8 cellular contexts compared by ENCODE assay signal in genomic region chr2:113895301-113895700, GRCh38. TPM values are rescaled to one million over a fixed set of nuclear protein-coding genes. Genes with fewer than 3 reads are reported as not detected.
DNase-seq lines count a peak whose midpoint lies in the region; ATAC-seq and TF ChIP-seq lines count a peak whose summit lies in the region.
"Had no signal": no experiment of that assay in that cellular context is flagged by ENCODE, and none has a peak within 500 bp of the region (broad histone marks: within the 10 kb centered on the region; RNA-seq: fewer than 3 reads in every experiment).

No MANE protein-coding gene starts in this region.

- peaks cover 0 to 15% of the 10 kb centered on the region in 2 experiments; a peak in 2 of 4 replicates for H3K79me1 ChIP-seq in IMR-90 (ENCODE audit: low read depth in 1 of 2, low read length in 2 of 2)

- H3K27ac Mint-ChIP-seq in activated naive CD8-positive, alpha-beta T cell, result peak overlapping the region; percentile 84
- H3K27ac Mint-ChIP-seq in naive thymus-derived CD8-positive, alpha-beta T cell, result peak overlapping the region in 7 of 10 donors; percentile 52 to 90 (median 59)

- in situ Hi-C loops in IMR-90 (cut with MboI; ENCODE audit: low sequenced_read_pairs), result no loop called here

- DNase-seq in IMR-90, result no peak
- DNase-seq in naive thymus-derived CD8-positive, alpha-beta T cell, result no peak
- DNase-seq in stimulated activated CD4-positive, alpha-beta T cell treated with anti-CD3 and anti-CD28 coated beads, Interleukin-2, amount 100 ng/mL, for 48 hours, result no peak
- DNase-seq in iPS-NIHi11 (ENCODE audit: low spot score), result no peak
- DNase-seq: GDM1 had no signal

- H3K4ac ChIP-seq in IMR-90 (ENCODE audit: low read depth, low read length), result no peak overlapping the region

- 0 out of 2 replicates have a peak overlapping the region, but pooled peaks have one; percentile 41 for H3K23ac ChIP-seq in IMR-90 (ENCODE audit: low read depth, low read length)

- no peak overlapping the region for H3K56ac ChIP-seq in IMR-90 (ENCODE audit: extremely low read depth, insufficient read depth, low read length)

- H3K27ac ChIP-seq in DOHH2 (ENCODE audit: low read depth, low read length) (no peak overlapping the region), IMR-90 (ENCODE audit: insufficient read depth, low read length) (no peak overlapping the region)

- dilution Hi-C loops in IMR-90 (cut with HindIII; ENCODE audit: low sequenced_read_pairs, unreplicated experiment), result no loop called here

- H3K79me2 ChIP-seq in DOHH2 (ENCODE audit: control insufficient read depth, low read length), result peaks cover 100% of the 10 kb centered on the region

- H4K20me1 ChIP-seq in DOHH2 (ENCODE audit: control insufficient read depth, insufficient read depth, low read depth, low read length) (peaks cover 52% of the 10 kb centered on the region), IMR-90 (ENCODE audit: insufficient read depth, low read length) (peaks cover 78% of the 10 kb centered on the region)

- H3K36me3 ChIP-seq in DOHH2 (ENCODE audit: control insufficient read depth, low read length), result peaks cover 89% of the 10 kb centered on the region
- peaks cover 7% of the 10 kb centered on the region for H3K36me3 ChIP-seq in IMR-90 (ENCODE audit: control insufficient read depth, insufficient read depth, low read length)

- ATAC-seq in IMR-90 (ENCODE audit: low read depth) (no peak), GM18520 (IDR thresholded peaks at IDR 0.05; ENCODE audit: unreplicated experiment) (no peak)
- ATAC-seq in naive thymus-derived CD8-positive, alpha-beta T cell, result no peak

- WGBS in IMR-90 (ENCODE audit: extremely low coverage in 2 of 2, insufficient read length in 1 of 2), 2 experiments, result no CpG with 5 or more reads among the region's 4 CpGs

- H3K4me2 ChIP-seq in DOHH2 (ENCODE audit: low read length), result peak overlapping the region; percentile 81
- peak overlapping the region; percentile 36; the same call in 1 of the 2 replicates for H3K4me2 ChIP-seq in IMR-90 (ENCODE audit: low read depth, low read length)

- H3K9me3 ChIP-seq in DOHH2 (ENCODE audit: control insufficient read depth, insufficient read depth, low read length) (no peaks in the 10 kb centered on the region), IMR-90 (ENCODE audit: control insufficient read depth, insufficient read depth, low read length) (no peaks in the 10 kb centered on the region)

- no peak overlapping the region for H2BK15ac ChIP-seq in IMR-90 (ENCODE audit: low read depth, low read length)

- no peak for TF ChIP-seq POLR2A in IMR-90 (IDR thresholded peaks at IDR 0.05; ENCODE audit: low read depth, low read length)

- no peaks in the 10 kb centered on the region for H3K27me3 ChIP-seq in DOHH2 (ENCODE audit: control insufficient read depth, low read length)
- no peaks in the 10 kb centered on the region for H3K27me3 ChIP-seq in IMR-90 (ENCODE audit: control insufficient read depth, insufficient read depth, low read length)

- H3K9me2 ChIP-seq in DOHH2 (replicated peaks; ENCODE audit: control insufficient read depth, low read length), result no peaks in the 10 kb centered on the region

- H2BK5ac ChIP-seq in IMR-90 (ENCODE audit: low read depth, low read length, poor library complexity, severe bottlenecking), result no peak overlapping the region

- BruUV-seq in IMR-90 (replicated peaks; lab: Mats Ljungman, UMichigan), result no TSS peak

- H3K9me1 ChIP-seq in IMR-90 (ENCODE audit: insufficient read depth, low read length), result peaks cover 12% of the 10 kb centered on the region

- peaks cover 9% of the 10 kb centered on the region for H3F3A ChIP-seq in DOHH2 (ENCODE audit: control insufficient read depth, insufficient read depth)

- H4K8ac ChIP-seq in IMR-90 (ENCODE audit: low read depth in 2 of 2, low read length in 2 of 2), result no peak overlapping the region

- POLR2A ChIA-PET in IMR-90 (lab: Charles Lee; ENCODE audit: unreplicated experiment), result interaction anchor here (0.7 kb wide), 1 partner anchor 39 kb away, joined by 3 read pairs; no protein-coding TSS in a partner anchor
- POLR2A ChIA-PET in naive thymus-derived CD8-positive, alpha-beta T cell (lab: Charles Lee), result interaction anchor here (0.6 to 2.9 kb wide), 3 partner anchors 9 to 139 kb away, joined by 3 to 18 read pairs (median 4); partner anchors contain the start of gene SLC35F5

- no peak overlapping the region for H3K9ac ChIP-seq in IMR-90 (ENCODE audit: low read depth, low read length)

- no peak overlapping the region for H2BK120ac ChIP-seq in IMR-90 (ENCODE audit: low read depth, low read length)

- intact Hi-C loops in IMR-90 (cut with micrococcal nuclease), result no loop called here

- no peak overlapping the region for H2AK9ac ChIP-seq in IMR-90 (replicated peaks; ENCODE audit: low read depth, low read length, poor library complexity)

- no peak for TF ChIP-seq RAD21 in IMR-90 (IDR thresholded peaks at IDR 0.05; ENCODE audit: low read length)

- TF ChIP-seq CTCF in DOHH2 (IDR thresholded peaks at IDR 0.05; ENCODE audit: low read depth, low read length, poor library complexity, severe bottlenecking) (no peak), IMR-90 (conservative IDR thresholded peaks at IDR 0.05; ENCODE audit: low read depth, low read length) (no peak)

- no peak overlapping the region for H4K91ac ChIP-seq in IMR-90 (ENCODE audit: insufficient read depth, low read depth, low read length)

- peaks cover 18% of the 10 kb centered on the region for H3K36me3 Mint-ChIP-seq in activated naive CD8-positive, alpha-beta T cell
- peaks cover 0 to 70% (median 10%) of the 10 kb centered on the region in 3 donors for H3K36me3 Mint-ChIP-seq in naive thymus-derived CD8-positive, alpha-beta T cell

- peaks cover 86% of the 10 kb centered on the region for H3K4me1 ChIP-seq in DOHH2 (ENCODE audit: control insufficient read depth, low read length)
- peaks cover 17% of the 10 kb centered on the region for H3K4me1 ChIP-seq in IMR-90 (ENCODE audit: control insufficient read depth, insufficient read depth, low read length)

- peaks cover 88% of the 10 kb centered on the region for H3K4me1 Mint-ChIP-seq in activated naive CD8-positive, alpha-beta T cell (ENCODE audit: low read depth)
- peaks cover 44 to 93% (median 87%) of the 10 kb centered on the region in 4 donors for H3K4me1 Mint-ChIP-seq in naive thymus-derived CD8-positive, alpha-beta T cell

- H2AFZ ChIP-seq in IMR-90 (replicated peaks; ENCODE audit: low read length, poor library complexity), result no peak overlapping the region

- no peak overlapping the region for H2AK5ac ChIP-seq in IMR-90 (ENCODE audit: low read depth, low read length)

- H3K4me3 Mint-ChIP-seq in activated naive CD8-positive, alpha-beta T cell, result peak overlapping the region; percentile 100
- peak overlapping the region; percentile 59 to 99 (median 86) for H3K4me3 Mint-ChIP-seq in naive thymus-derived CD8-positive, alpha-beta T cell

- no peaks in the 10 kb centered on the region for H3K27me3 Mint-ChIP-seq in activated naive CD8-positive, alpha-beta T cell
- H3K27me3 Mint-ChIP-seq in naive thymus-derived CD8-positive, alpha-beta T cell, result no peaks in the 10 kb centered on the region

- CTCF ChIA-PET in IMR-90 (lab: Yijun Ruan, JAX), result interaction anchor here (0.8 kb wide), 1 partner anchor 11 kb away, joined by 3 read pairs; no protein-coding TSS in a partner anchor

- no peak overlapping the region for H3K18ac ChIP-seq in IMR-90 (ENCODE audit: low read depth, low read length)

- no peak overlapping the region for H4K5ac ChIP-seq in IMR-90 (ENCODE audit: low read depth, low read length)

- no peak overlapping the region for H3K14ac ChIP-seq in IMR-90 (replicated peaks; ENCODE audit: low read depth, low read length)

- no peak overlapping the region for H2BK20ac ChIP-seq in IMR-90 (ENCODE audit: low read depth, low read length)

- no peaks in the 10 kb centered on the region for H3K9me3 Mint-ChIP-seq in activated naive CD8-positive, alpha-beta T cell (ENCODE audit: low read depth)
- H3K9me3 Mint-ChIP-seq in naive thymus-derived CD8-positive, alpha-beta T cell, result no peaks in the 10 kb centered on the region

- H3K4me3 ChIP-seq in DOHH2 (ENCODE audit: low read length), result peak overlapping the region; percentile 90
- H3K4me3 ChIP-seq in IMR-90 (ENCODE audit: insufficient read depth, low read depth, low read length), result no peak overlapping the region

TF ChIP-seq in IMR-90, 13 proteins besides CTCF, POLR2A, EP300 and RAD21:
- TF ChIP-seq RCOR1 (IDR thresholded peaks at IDR 0.05; ENCODE audit: insufficient replicate concordance, low read length) (no peak), BHLHE40 (IDR thresholded peaks at IDR 0.05; ENCODE audit: low read depth, low read length) (no peak), CHD1 (IDR thresholded peaks at IDR 0.05; ENCODE audit: low read depth, low read length) (no peak), SMC3 (IDR thresholded peaks at IDR 0.05; ENCODE audit: low read depth, low read length) (no peak), RFX5 (IDR thresholded peaks at IDR 0.05; ENCODE audit: low read depth, low read length) (no peak), MAFK (IDR thresholded peaks at IDR 0.05; ENCODE audit: low read depth, low read length) (no peak), MXI1 (IDR thresholded peaks at IDR 0.05; ENCODE audit: borderline replicate concordance, low read depth, low read length) (no peak), NFE2L2 (IDR thresholded peaks at IDR 0.05; ENCODE audit: low read depth, low read length) (no peak), ELK1 (IDR thresholded peaks at IDR 0.05; ENCODE audit: borderline replicate concordance, low read depth, low read length) (no peak), MAZ (IDR thresholded peaks at IDR 0.05; ENCODE audit: borderline replicate concordance, low read depth, low read length) (no peak)

RNA-seq across cellular contexts. Expression of gene ACTR3, which starts 5.4 kb away (rescaled TPM):
- total RNA-seq in IMR-90 (2012; rRNA removed), result 307 and 645 TPM in 2 replicates
- 201 and 246 TPM in 2 replicates for polyA plus RNA-seq in IMR-90 (2012; rRNA removed)
- 28.9 and 70.5 TPM in 2 replicates for polyA plus RNA-seq in IMR-90 (2012; cell fraction: cytosol; rRNA removed)
- polyA plus RNA-seq in IMR-90 (2012; cell fraction: nucleus; rRNA removed; ENCODE audit: low replicate concordance), result 8.1 and 74.7 TPM in 2 replicates
- total RNA-seq in naive thymus-derived CD8-positive, alpha-beta T cell, result 100 to 1,000 TPM; 228 to 231 TPM
- 100 to 1,000 TPM; 390 to 476 (median 471) TPM for polyA plus RNA-seq in naive thymus-derived CD8-positive, alpha-beta T cell
